In the genomic region with DNA sequence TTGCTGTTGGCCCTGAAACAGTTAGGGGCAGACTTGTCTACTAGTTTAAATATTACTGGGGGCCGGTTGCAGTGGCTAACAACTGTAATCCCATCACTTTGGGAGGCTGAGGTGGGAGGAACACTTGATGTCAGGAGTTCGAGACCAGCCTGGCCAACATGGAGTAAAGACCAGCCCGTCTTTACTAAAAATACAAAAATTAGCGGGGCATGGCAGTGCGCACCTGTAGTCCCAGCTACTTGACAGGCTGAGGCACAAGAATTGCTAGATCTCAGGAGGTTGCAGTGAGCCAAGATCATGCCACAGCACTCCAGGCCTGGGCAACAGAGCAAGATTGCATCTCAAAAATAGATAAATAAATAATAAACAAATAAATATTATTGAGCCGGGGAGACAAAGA, we compare ENCODE assay signal across 24 cellular contexts. TPM values are rescaled to one million over a fixed set of nuclear protein-coding genes. Genes with fewer than 3 reads are reported as not detected.
DNase-seq lines count a peak whose midpoint lies in the region; FAIRE-seq and TF ChIP-seq lines count a peak whose summit lies in the region.
"Had no signal": no experiment of that assay in that cellular context is flagged by ENCODE, and none has a peak within 500 bp of the region (broad histone marks: within the 10 kb centered on the region; RNA-seq: fewer than 3 reads in every experiment).

No MANE protein-coding gene starts in this region.

- H3K4me3 ChIP-seq in breast epithelium (no peak overlapping the region), endothelial cell of umbilical vein (replicated peaks in 1 of 3; ENCODE audit: insufficient read depth in 1 of 3, low read depth in 1 of 3, low read length in 3 of 3) (no peak overlapping the region), spleen (no peak overlapping the region)
- H3K4me3 ChIP-seq: A549; BLaER1 treated with 17β-estradiol and CSF1 and Interleukin-3, amounts not matched to agents 10 nM and 100 nM had no signal

- H3K9me3 ChIP-seq in breast epithelium (no peaks in the 10 kb centered on the region), endothelial cell of umbilical vein (replicated peaks; ENCODE audit: control insufficient read depth, insufficient read depth, low read length) (no peaks in the 10 kb centered on the region), spleen (no peaks in the 10 kb centered on the region)
- H3K9me3 ChIP-seq: A549; BLaER1 treated with 17β-estradiol and CSF1 and Interleukin-3, amounts not matched to agents 10 nM and 100 nM; Caco-2 had no signal

- intact Hi-C loops in breast epithelium (cut with DNase I; ENCODE audit: low total_unique reads) (no loop called here), MCF 10A (cut with micrococcal nuclease) (no loop called here), endothelial cell of umbilical vein (cut with micrococcal nuclease) (no loop called here), spleen (cut with DNase I; ENCODE audit: low total_unique reads) (no loop called here)

- H3K36me3 ChIP-seq in breast epithelium = no peaks in the 10 kb centered on the region
- no peaks in the 10 kb centered on the region for H3K36me3 ChIP-seq in endothelial cell of umbilical vein (ENCODE audit: control insufficient read depth in 2 of 2, extremely low read depth in 1 of 2, insufficient read depth in 2 of 2, low read length in 2 of 2)
- H3K36me3 ChIP-seq in spleen = no peaks in the 10 kb centered on the region
- H3K36me3 ChIP-seq: BLaER1 treated with 17β-estradiol and CSF1 and Interleukin-3, amounts not matched to agents 10 nM and 100 nM had no signal

- CTCF ChIA-PET in MCF 10A (lab: Yijun Ruan, JAX) (no interaction called here), endothelial cell of umbilical vein (lab: Charles Lee) (interaction anchor here (3.3 kb wide), 1 partner anchor 27 kb away, joined by 9 read pairs; no protein-coding TSS in a partner anchor)

- no peaks in the 10 kb centered on the region for H3K27me3 ChIP-seq in breast epithelium
- no peaks in the 10 kb centered on the region for H3K27me3 ChIP-seq in endothelial cell of umbilical vein (ENCODE audit: control insufficient read depth in 2 of 2, insufficient read depth in 2 of 2, low read length in 2 of 2)
- H3K27me3 ChIP-seq in spleen (replicated peaks in 1 of 7) = peaks cover 0 to 27% (median 4%) of the 10 kb centered on the region in 7 donors

- no peaks in the 10 kb centered on the region for H3K79me2 ChIP-seq in endothelial cell of umbilical vein (ENCODE audit: control insufficient read depth, insufficient read depth, low read length)

- H3K27ac Mint-ChIP-seq in MCF 10A (ENCODE audit: low read depth, unreplicated experiment) = no peak overlapping the region
- H3K27ac Mint-ChIP-seq: B cell; CD4-positive, alpha-beta T cell; CD8-positive, alpha-beta T cell had no signal

- no TSS peak for BruUV-seq in MCF 10A (replicated peaks; lab: Mats Ljungman, UMichigan)
- BruUV-seq in endothelial cell of umbilical vein (replicated peaks; lab: Mats Ljungman, UMichigan) = no TSS peak

- H3K4me1 Mint-ChIP-seq in MCF 10A (ENCODE audit: insufficient read depth, unreplicated experiment) = peaks cover 28% of the 10 kb centered on the region
- H3K4me1 Mint-ChIP-seq: B cell had no signal

- TF ChIP-seq CTCF in breast epithelium (IDR thresholded peaks at IDR 0.05) = no peak
- TF ChIP-seq CTCF in MCF 10A (IDR thresholded peaks at IDR 0.05; ENCODE audit: unreplicated experiment) = no peak
- no peak for TF ChIP-seq CTCF in endothelial cell of umbilical vein (IDR thresholded peaks at IDR 0.05; ENCODE audit: extremely low read depth in 1 of 2, insufficient read depth in 1 of 2, low read depth in 1 of 2, low read length in 2 of 2)
- no peak for TF ChIP-seq CTCF in spleen (IDR thresholded peaks at IDR 0.05 in 8 of 11, conservative IDR thresholded peaks at IDR 0.05 in 3 of 11)

- H3K4me1 ChIP-seq in breast epithelium = peaks cover 0 to 3% of the 10 kb centered on the region in 2 donors
- H3K4me1 ChIP-seq in endothelial cell of umbilical vein (ENCODE audit: control insufficient read depth, extremely low read depth, insufficient read depth, low read length) = no peaks in the 10 kb centered on the region
- H3K4me1 ChIP-seq in spleen = no peaks in the 10 kb centered on the region
- H3K4me1 ChIP-seq: A549; BLaER1 treated with 17β-estradiol and CSF1 and Interleukin-3, amounts not matched to agents 10 nM and 100 nM; Caco-2 had no signal

- no peak overlapping the region for H3K4me2 ChIP-seq in endothelial cell of umbilical vein (ENCODE audit: insufficient read depth, low read length)
- H3K4me2 ChIP-seq: A549; BLaER1 treated with 17β-estradiol and CSF1 and Interleukin-3, amounts not matched to agents 10 nM and 100 nM had no signal

- POLR2A ChIA-PET in MCF 10A (lab: Yijun Ruan, JAX) = interaction anchor here (0.7 to 10.3 kb wide), 2 partner anchors 17 to 260 kb away, joined by 3 to 505 read pairs; no protein-coding TSS in a partner anchor
- POLR2A ChIA-PET in endothelial cell of umbilical vein (lab: Charles Lee) = no interaction called here

- no peak overlapping the region for H3K9ac ChIP-seq in endothelial cell of umbilical vein (replicated peaks; ENCODE audit: extremely low read depth, insufficient read depth, low read length)
- H3K9ac ChIP-seq: BLaER1 treated with 17β-estradiol and CSF1 and Interleukin-3, amounts not matched to agents 10 nM and 100 nM had no signal

- H4K20me1 ChIP-seq in endothelial cell of umbilical vein (replicated peaks; ENCODE audit: control insufficient read depth, extremely low read depth, insufficient read depth, low read length) = no peaks in the 10 kb centered on the region
- H4K20me1 ChIP-seq: BLaER1 treated with 17β-estradiol and CSF1 and Interleukin-3, amounts not matched to agents 10 nM and 100 nM had no signal

- no peaks in the 10 kb centered on the region for H3K27me3 Mint-ChIP-seq in MCF 10A (ENCODE audit: insufficient read depth, unreplicated experiment)

- H3K27ac ChIP-seq in breast epithelium (peak overlapping the region; percentile 58 to 96), endothelial cell of umbilical vein (ENCODE audit: insufficient read depth, low read depth, low read length) (no peak overlapping the region), spleen (no peak overlapping the region)
- H3K27ac ChIP-seq: 22Rv1; A549; BLaER1 treated with 17β-estradiol and CSF1 and Interleukin-3, amounts not matched to agents 10 nM and 100 nM; C4-2B had no signal

- no peak for TF ChIP-seq POLR2A in breast epithelium (IDR thresholded peaks at IDR 0.05)
- no peak for TF ChIP-seq POLR2A in endothelial cell of umbilical vein (IDR thresholded peaks at IDR 0.05; ENCODE audit: low read depth, low read length)
- TF ChIP-seq POLR2A in spleen (IDR thresholded peaks at IDR 0.05) = no peak

- H3K9me1 ChIP-seq in endothelial cell of umbilical vein (replicated peaks; ENCODE audit: control insufficient read depth, extremely low read depth, insufficient read depth, low read length) = no peaks in the 10 kb centered on the region

- no peaks in the 10 kb centered on the region for H3K9me3 Mint-ChIP-seq in MCF 10A (ENCODE audit: unreplicated experiment)
- H3K9me3 Mint-ChIP-seq: CD4-positive, alpha-beta T cell; CD8-positive, alpha-beta T cell had no signal

- no peak for DNase-seq in breast epithelium (ENCODE audit: low spot score in 2 of 2)
- no peak for DNase-seq in MCF 10A (ENCODE audit: unreplicated experiment)
- no peak for DNase-seq in endothelial cell of umbilical vein (ENCODE audit: low read depth, low spot score)
- DNase-seq in spleen = no peak
- DNase-seq in NCI-H82 treated with DMSO at 0.1 percent for 48 hours (lab: John Stamatoyannopoulos, UW; ENCODE audit: unreplicated experiment) = no peak
- DNase-seq: AML-193; Caco-2; CD4-positive, alpha-beta T cell; CD8-positive, alpha-beta T cell; DMS 273 treated with DMSO at 0.1 percent for 48 hours; DMS153; DMS53; DMS79; DND-41; EL; GDM1 had no signal

- peaks cover 67% of the 10 kb centered on the region for H3K36me3 Mint-ChIP-seq in MCF 10A (ENCODE audit: insufficient read depth, unreplicated experiment)
- H3K36me3 Mint-ChIP-seq: CD8-positive, alpha-beta T cell had no signal

- 87 to 96% (median 91%) methylated on average over 6 of the region's 6 CpGs for WGBS in spleen, 5 donors

- no peak overlapping the region for H3K4me3 Mint-ChIP-seq in MCF 10A (ENCODE audit: unreplicated experiment)
- H3K4me3 Mint-ChIP-seq: B cell; CD4-positive, alpha-beta T cell; CD8-positive, alpha-beta T cell had no signal

- peak; percentile 58 for FAIRE-seq in endothelial cell of umbilical vein (lab: Jason Lieb, UNC)
- FAIRE-seq: A549, GM12891, GM19239 had no signal

- no peak overlapping the region for H2AFZ ChIP-seq in endothelial cell of umbilical vein (ENCODE audit: low read depth, low read length)

- dilution Hi-C loops in endothelial cell of umbilical vein (cut with MboI; ENCODE audit: extremely low pct_ligation_motif_present, low sequenced_read_pairs) = no loop called here

TF ChIP-seq in endothelial cell of umbilical vein, 7 proteins besides CTCF, POLR2A, EP300 and RAD21:
- TF ChIP-seq POLR2AphosphoS5 (IDR thresholded peaks at IDR 0.05; ENCODE audit: insufficient read depth, low read depth, low read length) (no peak), MAX (IDR thresholded peaks at IDR 0.05; ENCODE audit: insufficient read depth, insufficient read length) (no peak), FOS (IDR thresholded peaks at IDR 0.05; ENCODE audit: borderline replicate concordance, insufficient read depth, low read length) (no peak), MYC (IDR thresholded peaks at IDR 0.05; ENCODE audit: low read depth, low read length) (no peak), GATA2 (IDR thresholded peaks at IDR 0.05; ENCODE audit: insufficient read depth, insufficient read length, low read depth, low read length) (no peak), EZH2 (IDR thresholded peaks at IDR 0.05; ENCODE audit: borderline replicate concordance, low read depth, low read length, severe bottlenecking) (no peak), JUN (IDR thresholded peaks at IDR 0.05; ENCODE audit: borderline replicate concordance, insufficient read depth, insufficient read length, low read depth) (no peak)

RNA-seq across cellular contexts. Expression of gene ITGB8, which starts 7.6 kb away (rescaled TPM):
- total RNA-seq in breast epithelium (100 to 1,000 TPM in 1 of 3 donors, 10 to 100 TPM in 1, 1 to 10 TPM in 1; 1.6 to 154 (median 52.1) TPM), MCF 10A (2022) (25.0 and 38.1 TPM in 2 replicates), endothelial cell of umbilical vein (6.5 and 8.2 TPM in 2 replicates), spleen (1 to 10 TPM in 1 of 7 donors, under 1 TPM in 6; 0.11 to 1.0 (median 0.38) TPM)
- polyA plus RNA-seq in endothelial cell of umbilical vein (2.9 and 3.4 TPM in 2 replicates), spleen (1 to 10 TPM in 1 of 3 donors, under 1 TPM in 2; 0.11 to 1.1 (median 0.18) TPM)
- polyA plus RNA-seq in endothelial cell of umbilical vein (2011; cell fraction: cytosol; rRNA removed) = 1.7 and 1.9 TPM in 2 replicates
- polyA plus RNA-seq in endothelial cell of umbilical vein (2011; cell fraction: nucleus; rRNA removed) = 15.1 and 17.8 TPM in 2 replicates
- 5.3 and 5.5 TPM in 2 replicates for polyA plus RNA-seq in endothelial cell of umbilical vein (2012)
- polyA minus RNA-seq in endothelial cell of umbilical vein = 24.0 and 26.2 TPM in 2 replicates
- 15.2 TPM for polyA minus RNA-seq in endothelial cell of umbilical vein (2011; cell fraction: cytosol; rRNA and poly(A)+ RNA removed)
- 58.9 and 62.7 TPM in 2 replicates for polyA minus RNA-seq in endothelial cell of umbilical vein (2011; cell fraction: nucleus; rRNA and poly(A)+ RNA removed)
- total RNA-seq: CD4-positive, alpha-beta T cell; CD8-positive, alpha-beta T cell; G401 had no signal

Comparison
In these comparisons a context has a peak if more than half of its experiments do, and no peak if none do; other contexts are left out.
1. H3K27ac ChIP-seq: peak in breast epithelium (2 of 2); none in endothelial cell of umbilical vein (single experiment) and spleen (0 of 8).